In the genomic region with DNA sequence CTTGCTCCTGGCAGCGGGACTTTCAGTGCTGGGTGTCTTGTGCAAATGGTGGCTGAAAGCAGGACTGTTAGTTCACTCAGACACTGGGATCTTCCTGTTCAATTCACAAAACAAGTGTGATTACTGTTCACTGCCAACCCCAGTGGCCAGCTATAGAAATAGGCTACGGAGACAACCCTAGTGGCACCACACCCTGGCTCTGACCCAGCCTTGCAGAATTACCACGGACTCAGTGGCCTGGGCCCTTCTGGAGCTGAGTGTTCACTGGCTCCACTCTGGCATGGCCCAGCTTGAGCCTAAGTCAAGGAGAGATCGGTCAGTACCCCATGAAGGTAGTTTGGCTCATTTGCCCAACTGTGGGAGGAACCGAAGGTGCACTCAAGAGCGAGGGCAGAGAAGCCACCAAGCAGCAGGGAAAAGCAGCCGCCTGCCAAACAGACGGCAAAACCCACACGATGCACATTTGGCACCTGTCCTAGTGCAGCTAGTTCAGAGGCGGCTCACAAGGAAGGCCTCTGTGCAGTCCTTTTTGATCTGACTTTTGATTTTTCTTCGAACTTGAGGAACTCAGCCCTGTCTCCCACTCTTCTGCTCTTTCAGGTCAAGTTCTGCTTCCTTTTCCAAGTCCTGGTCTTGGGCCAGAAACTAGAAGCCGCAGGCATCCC, we compare ENCODE assay signal across 12 cellular contexts. TPM values are rescaled to one million over a fixed set of nuclear protein-coding genes. Genes with fewer than 3 reads are reported as not detected.
DNase-seq lines count a peak whose midpoint lies in the region; ATAC-seq and TF ChIP-seq lines count a peak whose summit lies in the region.
"Had no signal": no experiment of that assay in that cellular context is flagged by ENCODE, and none has a peak within 500 bp of the region (broad histone marks: within the 10 kb centered on the region; RNA-seq: fewer than 3 reads in every experiment).

No MANE protein-coding gene starts in this region.

- H3K4me1 ChIP-seq in heart left ventricle, result peaks cover 9 to 68% (median 56%) of the 10 kb centered on the region in 12 donors
- H3K4me1 ChIP-seq in tibial artery, result peaks cover 0 to 76% (median 65%) of the 10 kb centered on the region in 4 donors
- peaks cover 37% of the 10 kb centered on the region for H3K4me1 ChIP-seq in CD4-positive, alpha-beta memory T cell (ENCODE audit: insufficient read depth, low read length)

- DNase-seq in heart left ventricle (peak in 2 of 5 donors; percentile 46 to 57), left cardiac atrium (no peak), dorsolateral prefrontal cortex (peak in 7 of 10 donors; percentile 52 to 77 (median 59)), neural crest cell (ENCODE audit: low read depth, low spot score) (no peak), tibial artery (no peak), CD14-positive monocyte (ENCODE audit: low spot score) (no peak)
- no peak for DNase-seq in CD4-positive, alpha-beta memory T cell
- DNase-seq: GF-D8, NCI-H226, right lobe of liver had no signal

- peak overlapping the region; percentile 62 for H3K27ac Mint-ChIP-seq in neural crest cell (ENCODE audit: unreplicated experiment)
- H3K27ac Mint-ChIP-seq in CD4-positive, alpha-beta memory T cell, result peak overlapping the region in 1 of 7 donors; percentile 56
- H3K27ac Mint-ChIP-seq in CD14-positive monocyte, result peak overlapping the region in 2 of 7 donors; percentile 14 to 78
- H3K27ac Mint-ChIP-seq: memory B cell had no signal

- no peaks in the 10 kb centered on the region for H3K9me3 ChIP-seq in heart left ventricle
- H3K9me3 ChIP-seq in tibial artery, result no peaks in the 10 kb centered on the region
- no peaks in the 10 kb centered on the region for H3K9me3 ChIP-seq in CD4-positive, alpha-beta memory T cell (ENCODE audit: control insufficient read depth in 1 of 2, low read length in 2 of 2)
- H3K9me3 ChIP-seq: right lobe of liver had no signal

- CTCF ChIA-PET in CD4-positive, alpha-beta memory T cell (lab: Charles Lee; ENCODE audit: partially characterized antibody), result no interaction called here

- H3K36me3 Mint-ChIP-seq in neural crest cell (ENCODE audit: low read depth) (no peaks in the 10 kb centered on the region), CD14-positive monocyte (peaks cover 44 to 81% of the 10 kb centered on the region in 2 donors)
- peaks cover 20 to 53% of the 10 kb centered on the region in 2 donors for H3K36me3 Mint-ChIP-seq in CD4-positive, alpha-beta memory T cell

- no peak for TF ChIP-seq POLR2A in heart left ventricle (IDR thresholded peaks at IDR 0.05)

- H3K27me3 Mint-ChIP-seq in neural crest cell (ENCODE audit: low read depth) (no peaks in the 10 kb centered on the region), CD14-positive monocyte (ENCODE audit: low read depth in 3 of 3) (peaks cover 0 to 3% (median 1%) of the 10 kb centered on the region in 3 donors)
- no peaks in the 10 kb centered on the region for H3K27me3 Mint-ChIP-seq in CD4-positive, alpha-beta memory T cell
- H3K27me3 Mint-ChIP-seq: memory B cell had no signal

- TF ChIP-seq CTCF in heart left ventricle (IDR thresholded peaks at IDR 0.05) (no peak), dorsolateral prefrontal cortex (IDR thresholded peaks at IDR 0.05 in 54 of 56, conservative IDR thresholded peaks at IDR 0.05 in 2 of 56; ENCODE audit: low read depth in 1 of 56, partially characterized antibody in 56 of 56) (no peak), neural crest cell (conservative IDR thresholded peaks at IDR 0.05) (no peak), tibial artery (IDR thresholded peaks at IDR 0.05) (no peak), CD14-positive monocyte (IDR thresholded peaks at IDR 0.05) (no peak)

- no peaks in the 10 kb centered on the region for H3K27me3 ChIP-seq in heart left ventricle
- H3K27me3 ChIP-seq in dorsolateral prefrontal cortex, result no peaks in the 10 kb centered on the region
- no peaks in the 10 kb centered on the region for H3K27me3 ChIP-seq in tibial artery
- no peaks in the 10 kb centered on the region for H3K27me3 ChIP-seq in CD4-positive, alpha-beta memory T cell (ENCODE audit: insufficient read depth, low read length)
- H3K27me3 ChIP-seq: right lobe of liver had no signal

- H3K36me3 ChIP-seq in heart left ventricle (peaks cover 0 to 63% (median 44%) of the 10 kb centered on the region in 9 donors), tibial artery (peaks cover 23 to 49% (median 32%) of the 10 kb centered on the region in 3 donors)
- peaks cover 31% of the 10 kb centered on the region for H3K36me3 ChIP-seq in CD4-positive, alpha-beta memory T cell (ENCODE audit: insufficient read depth, low read length)

- H3K27ac ChIP-seq in heart left ventricle (peak overlapping the region in 10 of 12 donors; percentile 10 to 78 (median 49)), dorsolateral prefrontal cortex (peak overlapping the region in 58 of 59 donors; percentile 13 to 89 (median 78)), tibial artery (peak overlapping the region; percentile 58 to 80)
- H3K27ac ChIP-seq in CD4-positive, alpha-beta memory T cell (ENCODE audit: low read depth, low read length), result no peak overlapping the region
- H3K27ac ChIP-seq: right lobe of liver had no signal

- POLR2A ChIA-PET in CD4-positive, alpha-beta memory T cell (lab: Charles Lee; ENCODE audit: partially characterized antibody), result interaction anchor here (4.4 kb wide), 1 partner anchor 11 kb away, joined by 41 read pairs; no protein-coding TSS in a partner anchor

- ATAC-seq in heart left ventricle, result peak in 3 of 4 donors; percentile 10 to 60 (median 22)
- ATAC-seq in left cardiac atrium, result no peak
- ATAC-seq in GM19452 (IDR thresholded peaks at IDR 0.05; ENCODE audit: unreplicated experiment), result no peak

- H3K4me1 Mint-ChIP-seq in neural crest cell (peaks cover 21% of the 10 kb centered on the region), CD14-positive monocyte (peaks cover 29% of the 10 kb centered on the region)
- H3K4me1 Mint-ChIP-seq in CD4-positive, alpha-beta memory T cell, result peaks cover 24 to 52% (median 34%) of the 10 kb centered on the region in 4 donors

- intact Hi-C loops in heart left ventricle (cut with DNase I) (no loop called here), left cardiac atrium (cut with DNase I) (loop anchor here in 1 of 2 donors (5.0 kb wide), 1 partner anchor 47 kb away; no protein-coding TSS in a partner anchor), dorsolateral prefrontal cortex (cut with DNase I) (loop anchor here in 1 of 2 donors (5.0 kb wide), 1 partner anchor 62 kb away; a partner anchor contains a TSS), tibial artery (cut with DNase I; ENCODE audit: low total_unique reads) (no loop called here), CD14-positive monocyte (cut with micrococcal nuclease) (loop anchor here in 1 of 2 donors (10.0 kb wide), 1 partner anchor 94 kb away; a partner anchor contains a TSS)
- intact Hi-C loops in CD4-positive, alpha-beta memory T cell (cut with micrococcal nuclease), result no loop called here

- peak overlapping the region; percentile 54 for H3K4me3 Mint-ChIP-seq in neural crest cell
- peak overlapping the region in 1 of 8 donors; percentile 30 for H3K4me3 Mint-ChIP-seq in CD4-positive, alpha-beta memory T cell
- H3K4me3 Mint-ChIP-seq in CD14-positive monocyte, result no peak overlapping the region
- H3K4me3 Mint-ChIP-seq: memory B cell had no signal

- H3K4me3 ChIP-seq in heart left ventricle, result no peak overlapping the region
- H3K4me3 ChIP-seq in dorsolateral prefrontal cortex, result peak overlapping the region in 39 of 59 donors; percentile 0 to 43 (median 18)
- no peak overlapping the region for H3K4me3 ChIP-seq in tibial artery
- no peak overlapping the region for H3K4me3 ChIP-seq in CD4-positive, alpha-beta memory T cell (ENCODE audit: low read length in 2 of 2)
- H3K4me3 ChIP-seq: right lobe of liver had no signal

- WGBS in heart left ventricle, 4 donors, result 40 to 52% (median 44%) methylated on average over 12 of the region's 12 CpGs

- H3K9me3 Mint-ChIP-seq in neural crest cell (no peaks in the 10 kb centered on the region), CD14-positive monocyte (peaks cover 0 to 2% (median 0%) of the 10 kb centered on the region in 7 donors)
- H3K9me3 Mint-ChIP-seq in CD4-positive, alpha-beta memory T cell, result no peaks in the 10 kb centered on the region
- H3K9me3 Mint-ChIP-seq: memory B cell had no signal

RNA-seq across cellular contexts. Expression of a gene that starts 5.9 kb away (rescaled TPM):
- total RNA-seq in heart left ventricle, result 100 to 1,000 TPM in 1 of 9 donors, 10 to 100 TPM in 8; 37.1 to 106 (median 41.3) TPM
- polyA plus RNA-seq in heart left ventricle, result 10 to 100 TPM; 29.3 to 57.4 TPM
- 10 to 100 TPM; 31.2 to 36.2 TPM for total RNA-seq in left cardiac atrium
- total RNA-seq in dorsolateral prefrontal cortex, result 10 to 100 TPM; 22.8 to 44.8 (median 29.5) TPM
- total RNA-seq in neural crest cell, result 35.0 and 39.4 TPM in 2 replicates
- total RNA-seq in CD4-positive, alpha-beta memory T cell, result 10 to 100 TPM; 34.5 to 34.6 TPM
- 10 to 100 TPM; 28.4 to 52.6 TPM for polyA plus RNA-seq in CD4-positive, alpha-beta memory T cell
- polyA plus RNA-seq in CD14-positive monocyte, result 10 to 100 TPM; 31.7 to 74.0 TPM

RNA-seq across cellular contexts. Expression of a gene that starts 14.1 kb away (rescaled TPM):
- total RNA-seq in heart left ventricle (100 to 1,000 TPM in 1 of 9 donors, 10 to 100 TPM in 8; 37.5 to 104 (median 50.1) TPM), left cardiac atrium (10 to 100 TPM; 70.3 to 83.7 TPM), dorsolateral prefrontal cortex (100 to 1,000 TPM in 4 of 120 experiments, 10 to 100 TPM in 116; 28.5 to 148 (median 43.7) TPM), neural crest cell (58.7 and 62.6 TPM in 2 replicates)
- polyA plus RNA-seq in heart left ventricle (100 to 1,000 TPM in 1 of 2 donors, 10 to 100 TPM in 1; 38.3 to 108 TPM), CD14-positive monocyte (10 to 100 TPM; 44.5 to 53.1 TPM)
- total RNA-seq in CD4-positive, alpha-beta memory T cell, result 1 to 10 TPM; 2.9 to 3.6 TPM
- 1 to 10 TPM; 2.5 to 2.6 TPM for polyA plus RNA-seq in CD4-positive, alpha-beta memory T cell

RNA-seq across cellular contexts. Expression of a gene that starts 59.9 kb away (rescaled TPM):
- total RNA-seq in heart left ventricle (100 to 1,000 TPM; 398 to 900 (median 632) TPM), left cardiac atrium (100 to 1,000 TPM; 442 to 451 TPM), dorsolateral prefrontal cortex (100 to 1,000 TPM; 107 to 182 (median 141) TPM), neural crest cell (78.9 and 80.1 TPM in 2 replicates)
- polyA plus RNA-seq in heart left ventricle (100 to 1,000 TPM; 263 to 374 TPM), CD14-positive monocyte (10 to 100 TPM; 26.3 to 30.3 TPM)
- 10 to 100 TPM; 44.0 to 53.7 TPM for total RNA-seq in CD4-positive, alpha-beta memory T cell
- 10 to 100 TPM; 29.0 to 29.5 TPM for polyA plus RNA-seq in CD4-positive, alpha-beta memory T cell

Comparison
In these comparisons a context has a peak if more than half of its experiments do, and no peak if none do; other contexts are left out.
1. ATAC-seq: peak in heart left ventricle (3 of 4); none in left cardiac atrium (0 of 2) and GM19452 (single experiment).
2. DNase-seq: peak in dorsolateral prefrontal cortex (7 of 10); none in left cardiac atrium (single experiment), neural crest cell (single experiment), tibial artery (0 of 2), CD4-positive, alpha-beta memory T cell (0 of 5) and CD14-positive monocyte (single experiment).
3. H3K4me3 ChIP-seq: peak in dorsolateral prefrontal cortex (39 of 59); none in heart left ventricle (0 of 12), tibial artery (0 of 2) and CD4-positive, alpha-beta memory T cell (0 of 2).
4. RNA of a gene that starts 14.1 kb away (total RNA-seq): 70.3 to 83.7 TPM in left cardiac atrium, 58.7 to 62.6 TPM in neural crest cell, 37.5 to 104 TPM in heart left ventricle and 28.5 to 148 TPM in dorsolateral prefrontal cortex; 2.9 to 3.6 TPM in CD4-positive, alpha-beta memory T cell; every median in the first group is over 4 times any median in the second.